Comparison of ENCODE assay signal across 9 cellular contexts in genomic region chr5:132428147-132428482, GRCh38. TPM values are rescaled to one million over a fixed set of nuclear protein-coding genes. Genes with fewer than 3 reads are reported as not detected.
DNase-seq lines count a peak whose midpoint lies in the region; ATAC-seq and TF ChIP-seq lines count a peak whose summit lies in the region.
"Had no signal": no experiment of that assay in that cellular context is flagged by ENCODE, and none has a peak within 500 bp of the region (broad histone marks: within the 10 kb centered on the region; RNA-seq: fewer than 3 reads in every experiment).

No MANE protein-coding gene starts in this region.

- CTCF ChIA-PET in activated naive CD4-positive, alpha-beta T cell treated with anti-CD3 and anti-CD28 coated beads for 36 hours (lab: Charles Lee) = interaction anchor here (0.7 to 7.9 kb wide), 12 partner anchors 8 to 70 kb away, joined by 3 to 76 read pairs (median 8); partner anchors contain the start of gene IRF1

- no peaks in the 10 kb centered on the region for H3K27me3 Mint-ChIP-seq in activated naive CD4-positive, alpha-beta T cell treated with anti-CD3 and anti-CD28 coated beads for 36 hours (ENCODE audit: low read depth)

- H3K27ac ChIP-seq in left lung (peak overlapping the region; percentile 89 to 96), thyroid gland (peak overlapping the region in 2 of 3 donors; percentile 76 to 79)

- ATAC-seq in left lung (peak; percentile 21), HG02610 (IDR thresholded peaks at IDR 0.05; ENCODE audit: unreplicated experiment) (no peak), HG03159 (IDR thresholded peaks at IDR 0.05; ENCODE audit: unreplicated experiment) (no peak)

- TF ChIP-seq POLR2A in thyroid gland (IDR thresholded peaks at IDR 0.05) = no peak

- H3K4me1 Mint-ChIP-seq in activated naive CD4-positive, alpha-beta T cell treated with anti-CD3 and anti-CD28 coated beads for 36 hours (ENCODE audit: low read depth) = peaks cover 95% of the 10 kb centered on the region

- H3K36me3 ChIP-seq in left lung (peaks cover 0 to under 1% of the 10 kb centered on the region in 2 donors), thyroid gland (no peaks in the 10 kb centered on the region)

- TF ChIP-seq CTCF in left lung (IDR thresholded peaks at IDR 0.05) (no peak), thyroid gland (IDR thresholded peaks at IDR 0.05) (no peak)

- H3K4me3 Mint-ChIP-seq in activated naive CD4-positive, alpha-beta T cell treated with anti-CD3 and anti-CD28 coated beads for 36 hours = peak overlapping the region; percentile 53

- no peaks in the 10 kb centered on the region for H3K9me3 ChIP-seq in left lung
- H3K9me3 ChIP-seq in thyroid gland = no peaks in the 10 kb centered on the region

- peak overlapping the region; percentile 95 for H3K27ac Mint-ChIP-seq in activated naive CD4-positive, alpha-beta T cell treated with anti-CD3 and anti-CD28 coated beads for 36 hours

- H3K4me3 ChIP-seq in left lung (no peak overlapping the region), thyroid gland (replicated peaks in 1 of 3) (no peak overlapping the region)

- no peaks in the 10 kb centered on the region for H3K27me3 ChIP-seq in left lung
- no peaks in the 10 kb centered on the region for H3K27me3 ChIP-seq in thyroid gland

- peaks cover 12% of the 10 kb centered on the region for H3K36me3 Mint-ChIP-seq in activated naive CD4-positive, alpha-beta T cell treated with anti-CD3 and anti-CD28 coated beads for 36 hours (ENCODE audit: low read depth)

- H3K4me1 ChIP-seq in left lung (peaks cover 43 to 100% of the 10 kb centered on the region in 2 donors), thyroid gland (peaks cover 37 to 64% of the 10 kb centered on the region in 2 donors)

- intact Hi-C loops in activated naive CD4-positive, alpha-beta T cell treated with anti-CD3 and anti-CD28 coated beads for 36 hours (cut with micrococcal nuclease) = loop anchor here (5.0 to 10.0 kb wide), 2 partner anchors 791 to 1687 kb away; partner anchors contain the start of genes RAPGEF6 and TCF7
- intact Hi-C loops in left lung (cut with DNase I) (no loop called here), thyroid gland (cut with DNase I) (no loop called here)

- DNase-seq in activated naive CD4-positive, alpha-beta T cell treated with anti-CD3 and anti-CD28 coated beads for 36 hours = no peak
- DNase-seq in activated naive CD4-positive, alpha-beta T cell treated with anti-CD3 and anti-CD28 coated beads, Interleukin-2, amount 50 U/mL, for 16 hours = no peak
- DNase-seq in SK-N-DZ (ENCODE audit: low spot score) (peak; percentile 86), left lung (no peak), thyroid gland (no peak), GDM1 (lab: John Stamatoyannopoulos, UW) (no peak)
- DNase-seq: amniotic stem cell had no signal

- no peaks in the 10 kb centered on the region for H3K9me3 Mint-ChIP-seq in activated naive CD4-positive, alpha-beta T cell treated with anti-CD3 and anti-CD28 coated beads for 36 hours

RNA-seq across cellular contexts. Expression of gene SLC22A5, which starts 58.6 kb away (rescaled TPM):
- total RNA-seq in activated naive CD4-positive, alpha-beta T cell treated with anti-CD3 and anti-CD28 coated beads for 36 hours = 1 to 10 TPM; 3.1 to 3.6 TPM
- 1.3 and 1.5 TPM in 2 replicates for polyA plus RNA-seq in SK-N-DZ (2014; cell fraction: cytosol; rRNA removed)
- 2.8 and 7.0 TPM in 2 replicates for polyA plus RNA-seq in SK-N-DZ (2014; cell fraction: nucleus; rRNA removed)
- total RNA-seq in left lung (10 to 100 TPM in 1 of 2 donors, 1 to 10 TPM in 1; 9.5 to 10.4 TPM), thyroid gland (10 to 100 TPM; 18.1 to 28.3 (median 24.2) TPM)
